1 cellular context compared by ENCODE assay signal in the genomic region with DNA sequence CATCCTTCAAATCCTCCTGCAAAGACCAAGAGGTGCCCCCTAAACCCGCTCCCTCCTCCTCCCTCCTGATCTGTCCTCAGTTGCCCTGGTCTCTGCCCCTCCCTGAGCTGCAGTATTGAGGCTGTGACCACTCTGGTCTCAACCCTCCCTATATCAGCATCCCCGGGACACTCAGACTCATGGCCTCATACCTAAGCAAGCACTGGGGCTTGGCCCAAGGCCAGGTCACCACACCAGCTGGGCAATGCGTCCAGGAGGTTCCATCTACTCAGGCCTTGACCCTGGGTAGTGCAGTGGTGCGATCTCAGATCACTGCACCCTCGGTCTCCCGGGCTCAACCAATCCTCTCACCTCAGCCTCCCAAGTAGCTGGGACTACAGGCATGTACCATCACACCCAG.
TF ChIP-seq lines count a peak whose summit lies in the region.

No MANE protein-coding gene starts in this region.

TF ChIP-seq in IMR-90, 13 proteins besides CTCF, POLR2A, EP300 and RAD21:
- no peak for TF ChIP-seq FOS (IDR thresholded peaks at IDR 0.05; ENCODE audit: low read depth, low read length)
- TF ChIP-seq, protein P1, sequence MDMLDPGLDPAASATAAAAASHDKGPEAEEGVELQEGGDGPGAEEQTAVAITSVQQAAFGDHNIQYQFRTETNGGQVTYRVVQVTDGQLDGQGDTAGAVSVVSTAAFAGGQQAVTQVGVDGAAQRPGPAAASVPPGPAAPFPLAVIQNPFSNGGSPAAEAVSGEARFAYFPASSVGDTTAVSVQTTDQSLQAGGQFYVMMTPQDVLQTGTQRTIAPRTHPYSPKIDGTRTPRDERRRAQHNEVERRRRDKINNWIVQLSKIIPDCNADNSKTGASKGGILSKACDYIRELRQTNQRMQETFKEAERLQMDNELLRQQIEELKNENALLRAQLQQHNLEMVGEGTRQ (IDR thresholded peaks at IDR 0.05; ENCODE audit: low read depth, low read length): no peak
- no peak for TF ChIP-seq CEBPB (IDR thresholded peaks at IDR 0.05; ENCODE audit: low read depth, low read length)
- no peak for TF ChIP-seq RFX5 (IDR thresholded peaks at IDR 0.05; ENCODE audit: low read depth, low read length)
- TF ChIP-seq MAZ (IDR thresholded peaks at IDR 0.05; ENCODE audit: borderline replicate concordance, low read depth, low read length): no peak
- TF ChIP-seq MAFK (IDR thresholded peaks at IDR 0.05; ENCODE audit: low read depth, low read length): no peak
- TF ChIP-seq MXI1 (IDR thresholded peaks at IDR 0.05; ENCODE audit: borderline replicate concordance, low read depth, low read length): no peak
- no peak for TF ChIP-seq CHD1 (IDR thresholded peaks at IDR 0.05; ENCODE audit: low read depth, low read length)
- TF ChIP-seq SMC3 (IDR thresholded peaks at IDR 0.05; ENCODE audit: low read depth, low read length): no peak
- no peak for TF ChIP-seq ELK1 (IDR thresholded peaks at IDR 0.05; ENCODE audit: borderline replicate concordance, low read depth, low read length)
- TF ChIP-seq BHLHE40 (IDR thresholded peaks at IDR 0.05; ENCODE audit: low read depth, low read length): no peak
